ENCODE assay signal across 1 cellular context in genomic region chr16:84851192-84852127, GRCh38.
TF ChIP-seq lines count a peak whose summit lies in the region.

No MANE protein-coding gene starts in this region.

TF ChIP-seq in A549, 52 proteins besides CTCF, POLR2A, EP300 and RAD21 (continued from another document):
- TF ChIP-seq E2F6 (IDR thresholded peaks at IDR 0.05; ENCODE audit: borderline replicate concordance, low read depth) (peak; percentile 71; the same call in 1 of the 2 replicates), CHD2 (IDR thresholded peaks at IDR 0.05; ENCODE audit: low read length, partially characterized antibody) (no peak), CBX8 (IDR thresholded peaks at IDR 0.05) (no peak), ESRRA (IDR thresholded peaks at IDR 0.05; ENCODE audit: borderline replicate concordance, low read length) (no peak), MAFK (IDR thresholded peaks at IDR 0.05; ENCODE audit: partially characterized antibody) (peak; percentile 71), NFE2L2 (conservative IDR thresholded peaks at IDR 0.05; ENCODE audit: low read length) (no peak), TP53 (CRISPR knock-in tag; IDR thresholded peaks at IDR 0.05) (no peak), NPAS2 (CRISPR knock-in tag; IDR thresholded peaks at IDR 0.05; ENCODE audit: borderline replicate concordance) (0 out of 2 replicates have a peak, but pooled peaks have one; percentile 27), POLR2AphosphoS2 (conservative IDR thresholded peaks at IDR 0.05; ENCODE audit: low read length) (no peak), HOXB13 (CRISPR knock-in tag; IDR thresholded peaks at IDR 0.05; ENCODE audit: low read depth) (no peak), ELK1 (IDR thresholded peaks at IDR 0.05; ENCODE audit: low read depth, low read length) (no peak), PHF8 (IDR thresholded peaks at IDR 0.05; ENCODE audit: borderline replicate concordance, low read depth) (no peak), HOXA7 (CRISPR knock-in tag; IDR thresholded peaks at IDR 0.05) (no peak), ATOH8 (CRISPR knock-in tag; IDR thresholded peaks at IDR 0.05; ENCODE audit: low read depth) (no peak), FOSB (CRISPR knock-in tag; IDR thresholded peaks at IDR 0.05) (no peak), HES2 (IDR thresholded peaks at IDR 0.05) (no peak), USF2 (IDR thresholded peaks at IDR 0.05) (no peak), ZSCAN20 (CRISPR knock-in tag; IDR thresholded peaks at IDR 0.05) (no peak), PBX3 (IDR thresholded peaks at IDR 0.05) (no peak), RARB (CRISPR knock-in tag; IDR thresholded peaks at IDR 0.05) (no peak; the same call in 1 of the 2 replicates), CHD4 (IDR thresholded peaks at IDR 0.05; ENCODE audit: borderline replicate concordance) (no peak), CEBPB (IDR thresholded peaks at IDR 0.05) (peak in 1 of 2 experiments; percentile 70; a peak in 1 of 4 replicates), HOXB5 (CRISPR knock-in tag; IDR thresholded peaks at IDR 0.05) (no peak), KDM5A (IDR thresholded peaks at IDR 0.05) (no peak), REST (IDR thresholded peaks at IDR 0.05) (no peak), JUN (IDR thresholded peaks at IDR 0.05) (peak; percentile 81 to 83; a peak in 3 of 5 replicates), KDM1A (IDR thresholded peaks at IDR 0.05; ENCODE audit: low read depth) (no peak), GATA3 (IDR thresholded peaks at IDR 0.05; ENCODE audit: borderline replicate concordance) (peak; percentile 89), MYC (IDR thresholded peaks at IDR 0.05; ENCODE audit: borderline replicate concordance, low read length) (no peak; the same call in 1 of the 2 replicates), HEYL (CRISPR knock-in tag; IDR thresholded peaks at IDR 0.05) (no peak), ZNF302 (CRISPR knock-in tag; IDR thresholded peaks at IDR 0.05) (peak; percentile 42; the same call in 1 of the 2 replicates), SREBF2 (IDR thresholded peaks at IDR 0.05) (no peak), EHMT2 (IDR thresholded peaks at IDR 0.05; ENCODE audit: low read depth) (no peak)
TF ChIP-seq in A549: peak in this region for 12.
